In genomic region chr17:40342575-40343058, GRCh38 we compare ENCODE assay signal across 8 cellular contexts. TPM values are rescaled to one million over a fixed set of nuclear protein-coding genes. Genes with fewer than 3 reads are reported as not detected.
DNase-seq lines count a peak whose midpoint lies in the region; ATAC-seq and TF ChIP-seq lines count a peak whose summit lies in the region.

No MANE protein-coding gene starts in this region.

- H3K4me1 Mint-ChIP-seq in Calu3 (ENCODE audit: low read depth, unreplicated experiment) (peaks cover 72% of the 10 kb centered on the region), progenitor cell of endocrine pancreas (ENCODE audit: low read depth) (peaks cover 62% of the 10 kb centered on the region)
- H3K4me1 Mint-ChIP-seq in activated CD8-positive, alpha-beta T cell treated with anti-CD3 and anti-CD28 coated beads for 36 hours (ENCODE audit: low read depth): peaks cover 77% of the 10 kb centered on the region

- H3K36me3 Mint-ChIP-seq in Calu3 (ENCODE audit: insufficient read depth, unreplicated experiment) (peaks cover 68% of the 10 kb centered on the region), progenitor cell of endocrine pancreas (ENCODE audit: insufficient read depth) (peaks cover 4% of the 10 kb centered on the region)
- peaks cover 28% of the 10 kb centered on the region for H3K36me3 Mint-ChIP-seq in activated CD8-positive, alpha-beta T cell treated with anti-CD3 and anti-CD28 coated beads for 36 hours (ENCODE audit: low read depth)

- H3K27ac ChIP-seq in heart right ventricle: peak overlapping the region; percentile 88 to 99 (median 98)

- POLR2A ChIA-PET in activated CD8-positive, alpha-beta T cell treated with anti-CD3 and anti-CD28 coated beads for 36 hours (lab: Charles Lee): interaction anchor here (0.6 to 2.5 kb wide), 10 partner anchors 9 to 54 kb away, joined by 3 to 8 read pairs (median 4); partner anchors contain the start of gene CDC6
- POLR2A ChIA-PET in HEK293T (lab: Yijun Ruan, JAX): interaction anchor here (1.4 kb wide), 1 partner anchor 54 kb away, joined by 3 read pairs; no protein-coding TSS in a partner anchor

- peaks cover 20 to 82% (median 77%) of the 10 kb centered on the region in 9 donors for H3K4me1 ChIP-seq in heart right ventricle

- peaks cover 0 to 8% (median 0%) of the 10 kb centered on the region in 9 donors for H3K36me3 ChIP-seq in heart right ventricle

- H3K27me3 ChIP-seq in heart right ventricle: no peaks in the 10 kb centered on the region

- intact Hi-C loops in Calu3 (cut with micrococcal nuclease; ENCODE audit: unreplicated experiment) (no loop called here), heart right ventricle (cut with DNase I) (loop anchor here in 3 of 10 donors (2.0 to 10.0 kb wide), 3 partner anchors 22 to 228 kb away; no protein-coding TSS in a partner anchor)
- intact Hi-C loops in activated CD8-positive, alpha-beta T cell treated with anti-CD3 and anti-CD28 coated beads for 36 hours (cut with micrococcal nuclease): no loop called here

- peak overlapping the region; percentile 75 for H3K27ac Mint-ChIP-seq in Calu3 (ENCODE audit: unreplicated experiment)
- peak overlapping the region; percentile 38 for H3K27ac Mint-ChIP-seq in activated CD8-positive, alpha-beta T cell treated with anti-CD3 and anti-CD28 coated beads for 36 hours
- H3K27ac Mint-ChIP-seq in progenitor cell of endocrine pancreas: peak overlapping the region; percentile 97

- H3K4me3 Mint-ChIP-seq in Calu3 (ENCODE audit: low read depth, unreplicated experiment) (peak overlapping the region; percentile 89), progenitor cell of endocrine pancreas (ENCODE audit: low read depth) (peak overlapping the region; percentile 89)
- H3K4me3 Mint-ChIP-seq in activated CD8-positive, alpha-beta T cell treated with anti-CD3 and anti-CD28 coated beads for 36 hours: peak overlapping the region; percentile 65

- BruUV-seq in Calu3 (replicated peaks; lab: Mats Ljungman, UMichigan): no TSS peak

- no peak for ATAC-seq in activated CD8-positive, alpha-beta T cell treated with anti-CD3 and anti-CD28 coated beads for 36 hours
- ATAC-seq in heart right ventricle (no peak), GM18870 (IDR thresholded peaks at IDR 0.05; ENCODE audit: unreplicated experiment) (no peak), HG02884 (IDR thresholded peaks at IDR 0.05; ENCODE audit: unreplicated experiment) (no peak)

- H3K4me3 ChIP-seq in heart right ventricle: peak overlapping the region; percentile 78 to 97 (median 90)

- H3K9me3 ChIP-seq in heart right ventricle: no peaks in the 10 kb centered on the region

- CTCF ChIA-PET in Calu3 (lab: Charles Lee) (interaction anchor here (0.5 to 37.0 kb wide), 13 partner anchors 13 to 1896 kb away, joined by 3 to 1520 read pairs (median 4); partner anchors contain the start of genes RARA and TOP2A), HEK293T (lab: Yijun Ruan, JAX) (no interaction called here)
- CTCF ChIA-PET in activated CD8-positive, alpha-beta T cell treated with anti-CD3 and anti-CD28 coated beads for 36 hours (lab: Charles Lee): interaction anchor here (1.1 to 26.3 kb wide), 4 partner anchors 12 to 267 kb away, joined by 3 to 780 read pairs (median 24); partner anchors contain the start of genes CDC6 and RARA

- H3K27me3 Mint-ChIP-seq in Calu3 (ENCODE audit: unreplicated experiment) (no peaks in the 10 kb centered on the region), progenitor cell of endocrine pancreas (no peaks in the 10 kb centered on the region)
- no peaks in the 10 kb centered on the region for H3K27me3 Mint-ChIP-seq in activated CD8-positive, alpha-beta T cell treated with anti-CD3 and anti-CD28 coated beads for 36 hours

- 21 to 31% methylated on average over 30 of the region's 30 CpGs for WGBS in heart right ventricle, 2 donors

- no peaks in the 10 kb centered on the region for H3K9me3 Mint-ChIP-seq in Calu3 (ENCODE audit: low read depth, unreplicated experiment)
- H3K9me3 Mint-ChIP-seq in activated CD8-positive, alpha-beta T cell treated with anti-CD3 and anti-CD28 coated beads for 36 hours: no peaks in the 10 kb centered on the region
- H3K9me3 Mint-ChIP-seq in progenitor cell of endocrine pancreas (ENCODE audit: low read depth): no peaks in the 10 kb centered on the region

- TF ChIP-seq CTCF in Calu3 (IDR thresholded peaks at IDR 0.05; ENCODE audit: unreplicated experiment) (peak; percentile 45), heart right ventricle (IDR thresholded peaks at IDR 0.05) (no peak), progenitor cell of endocrine pancreas (IDR thresholded peaks at IDR 0.05; ENCODE audit: unreplicated experiment) (peak; percentile 8)
- no peak for TF ChIP-seq CTCF in activated CD8-positive, alpha-beta T cell treated with anti-CD3 and anti-CD28 coated beads for 36 hours (IDR thresholded peaks at IDR 0.05)

- DNase-seq in Calu3 (peak; percentile 68), heart right ventricle (no peak), progenitor cell of endocrine pancreas (ENCODE audit: low spot score, unreplicated experiment) (no peak), C1 segment of cervical spinal cord (lab: John Stamatoyannopoulos, UW) (no peak), HEK293T (ENCODE audit: extremely low spot score) (no peak)
- DNase-seq in activated CD8-positive, alpha-beta T cell treated with anti-CD3 and anti-CD28 coated beads for 36 hours: no peak

TF ChIP-seq in HEK293T, 16 proteins besides CTCF, POLR2A, EP300 and RAD21:
- TF ChIP-seq HDGF (IDR thresholded peaks at IDR 0.05; ENCODE audit: borderline replicate concordance): no peak
- no peak for TF ChIP-seq FOXM1 (IDR thresholded peaks at IDR 0.05; ENCODE audit: borderline replicate concordance)
- TF ChIP-seq ARNT (IDR thresholded peaks at IDR 0.05): no peak
- no peak for TF ChIP-seq TARDBP (IDR thresholded peaks at IDR 0.05)
- no peak for TF ChIP-seq ELF4 (IDR thresholded peaks at IDR 0.05)
- TF ChIP-seq NFRKB (IDR thresholded peaks at IDR 0.05): no peak
- no peak for TF ChIP-seq PKNOX1 (IDR thresholded peaks at IDR 0.05)
- TF ChIP-seq SUZ12 (IDR thresholded peaks at IDR 0.05): no peak
- no peak for TF ChIP-seq BHLHE40 (IDR thresholded peaks at IDR 0.05; ENCODE audit: borderline replicate concordance)
- TF ChIP-seq ZNF384 (IDR thresholded peaks at IDR 0.05): no peak
- no peak for TF ChIP-seq LEF1 (IDR thresholded peaks at IDR 0.05; ENCODE audit: borderline replicate concordance)
- TF ChIP-seq CTBP1 (IDR thresholded peaks at IDR 0.05; ENCODE audit: borderline replicate concordance): no peak
- no peak for TF ChIP-seq SP1 (IDR thresholded peaks at IDR 0.05)
- no peak for TF ChIP-seq FOXK2 (IDR thresholded peaks at IDR 0.05)
- no peak for TF ChIP-seq FOXA1 (IDR thresholded peaks at IDR 0.05)
- no peak for TF ChIP-seq L3MBTL2 (conservative IDR thresholded peaks at IDR 0.05)

RNA-seq across cellular contexts. Expression of gene GJD3, which starts 21.9 kb away (rescaled TPM):
- total RNA-seq in Calu3 (2022) (0.44 and 0.71 TPM in 2 replicates), heart right ventricle (1 to 10 TPM in 9 of 10 donors, under 1 TPM in 1; 0.79 to 6.2 (median 2.1) TPM), progenitor cell of endocrine pancreas (not detected in 2 replicates)
- total RNA-seq in activated CD8-positive, alpha-beta T cell treated with anti-CD3 and anti-CD28 coated beads for 36 hours: not detected
- polyA plus RNA-seq in heart right ventricle: under 1 TPM; 0.65 to 0.88 TPM

RNA-seq across cellular contexts. Expression of gene RARA, which starts 33.6 kb away (rescaled TPM):
- total RNA-seq in Calu3 (2022) (150 and 170 TPM in 2 replicates), heart right ventricle (10 to 100 TPM; 11.2 to 34.0 (median 18.3) TPM), progenitor cell of endocrine pancreas (50.8 and 51.3 TPM in 2 replicates)
- 10 to 100 TPM; 34.7 to 36.2 TPM for total RNA-seq in activated CD8-positive, alpha-beta T cell treated with anti-CD3 and anti-CD28 coated beads for 36 hours
- polyA plus RNA-seq in heart right ventricle: 10 to 100 TPM; 19.0 to 20.8 TPM

RNA-seq across cellular contexts. Expression of gene CDC6, which starts 54.9 kb away (rescaled TPM):
- total RNA-seq in Calu3 (2022) (567 and 645 TPM in 2 replicates), heart right ventricle (1 to 10 TPM in 4 of 10 donors, under 1 TPM in 6; 0.49 to 3.0 (median 0.86) TPM), progenitor cell of endocrine pancreas (35.7 and 38.5 TPM in 2 replicates)
- 100 to 1,000 TPM; 110 to 118 TPM for total RNA-seq in activated CD8-positive, alpha-beta T cell treated with anti-CD3 and anti-CD28 coated beads for 36 hours
- polyA plus RNA-seq in heart right ventricle: 1 to 10 TPM in 1 of 2 donors, under 1 TPM in 1; 0.66 to 1.8 TPM

Comparison
In these comparisons a context has a peak if more than half of its experiments do, and no peak if none do; other contexts are left out.
1. H3K27ac Mint-ChIP-seq: peak in every context shown above with its lines; median percentile 97 in progenitor cell of endocrine pancreas; 75 in Calu3; 38 in activated CD8-positive, alpha-beta T cell treated with anti-CD3 and anti-CD28 coated beads for 36 hours.
2. CTCF ChIP-seq: peak in Calu3 (single experiment) and progenitor cell of endocrine pancreas (single experiment); none in activated CD8-positive, alpha-beta T cell treated with anti-CD3 and anti-CD28 coated beads for 36 hours (single experiment) and heart right ventricle (0 of 9).
3. Peak in every context shown above with its lines, with median percentiles within 50 percentile points of each other: H3K4me3 Mint-ChIP-seq.